In genomic region chr1:203996126-203996525, GRCh38 we compare ENCODE assay signal across 11 cellular contexts.
A peak's percentile ranks its signal among the peaks of the same experiment; 100 is the strongest.
DNase-seq lines count a peak whose midpoint lies in the region; ATAC-seq lines count a peak whose summit lies in the region.
"Had no signal": no experiment of that assay in that cellular context is flagged by ENCODE, and none has a peak within 500 bp of the region (broad histone marks: within the 10 kb centered on the region; RNA-seq: fewer than 3 reads in every experiment).

No MANE protein-coding gene starts in this region.

- H3K9me3 ChIP-seq in right cardiac atrium (ENCODE audit: control insufficient read depth, low read length), result no peaks in the 10 kb centered on the region
- H3K9me3 ChIP-seq: uterus had no signal

- intact Hi-C loops in right cardiac atrium (cut with DNase I), result no loop called here

- H3K4me3 ChIP-seq in right cardiac atrium (ENCODE audit: low read length), result no peak overlapping the region
- H3K4me3 ChIP-seq: uterus had no signal

- H3K27ac ChIP-seq in right cardiac atrium (ENCODE audit: low read length) (no peak overlapping the region), temporal lobe (ENCODE audit: low read depth, low read length) (peak overlapping the region; percentile 11)
- H3K27ac ChIP-seq: uterus, VCaP had no signal

- WGBS in right cardiac atrium, result 59% methylated on average over 4 of the region's 4 CpGs

- DNase-seq in NCI-H2171 treated with DMSO at 0.1 percent for 48 hours (lab: John Stamatoyannopoulos, UW) (peak; percentile 2), NCI-H2171 (lab: John Stamatoyannopoulos, UW) (no peak), NCI-H69 (lab: John Stamatoyannopoulos, UW) (peak; percentile 65), right cardiac atrium (no peak)
- DNase-seq in effector CD4-positive, alpha-beta T cell, result no peak
- DNase-seq: stimulated activated CD4-positive, alpha-beta T cell treated with anti-CD3 and anti-CD28 coated beads, Interleukin-4, amount 100 ng/mL, for 1 hour; uterus had no signal

- H3K27me3 ChIP-seq in right cardiac atrium (ENCODE audit: control insufficient read depth, insufficient read depth), result no peaks in the 10 kb centered on the region
- H3K27me3 ChIP-seq: uterus had no signal

- peaks cover 4% of the 10 kb centered on the region for H3K4me1 ChIP-seq in right cardiac atrium (ENCODE audit: control insufficient read depth, insufficient read depth, low read length)
- H3K4me1 ChIP-seq: uterus had no signal

- peak; percentile 33 to 49 for ATAC-seq in right cardiac atrium
- no peak for ATAC-seq in HG03520 (IDR thresholded peaks at IDR 0.05; ENCODE audit: unreplicated experiment)
- no peak for ATAC-seq in HG03571 (IDR thresholded peaks at IDR 0.05; ENCODE audit: unreplicated experiment)

Comparison
In these comparisons a context has a peak if more than half of its experiments do, and no peak if none do; other contexts are left out.
1. DNase-seq: peak in NCI-H2171 treated with DMSO at 0.1 percent for 48 hours (single experiment) and NCI-H69 (single experiment); none in NCI-H2171 (single experiment), right cardiac atrium (0 of 3) and effector CD4-positive, alpha-beta T cell (single experiment).
2. ATAC-seq: peak in right cardiac atrium (2 of 2); none in HG03520 (single experiment) and HG03571 (single experiment).